15 cellular contexts compared by ENCODE assay signal in genomic region chr4:122815248-122815647, GRCh38.
DNase-seq lines count a peak whose midpoint lies in the region; ATAC-seq, FAIRE-seq and TF ChIP-seq lines count a peak whose summit lies in the region.
"Had no signal": no experiment of that assay in that cellular context is flagged by ENCODE, and none has a peak within 500 bp of the region (broad histone marks: within the 10 kb centered on the region; RNA-seq: fewer than 3 reads in every experiment).

No MANE protein-coding gene starts in this region.

- H3K27ac Mint-ChIP-seq in nephron progenitor cell, result no peak overlapping the region
- H3K27ac Mint-ChIP-seq: CD4-positive, alpha-beta T cell had no signal

- H3K4me1 Mint-ChIP-seq in nephron progenitor cell, result no peaks in the 10 kb centered on the region

- no peak overlapping the region for H3K4me3 ChIP-seq in GM12865 (ENCODE audit: low read depth, low read length)
- H3K4me3 ChIP-seq: A549, GM23248, HAP-1 had no signal

- FAIRE-seq in GM19239 (lab: Jason Lieb, UNC), result peak; percentile 66
- FAIRE-seq: A549, D721Med had no signal

- peaks cover 6% of the 10 kb centered on the region for H3K36me3 Mint-ChIP-seq in nephron progenitor cell (ENCODE audit: low read depth)

- TF ChIP-seq CTCF in GM12865 (IDR thresholded peaks at IDR 0.05; ENCODE audit: insufficient read depth, low read depth, low read length, missing control alignments) (no peak), nephron progenitor cell (IDR thresholded peaks at IDR 0.05) (no peak)

- ATAC-seq in HG02852 (IDR thresholded peaks at IDR 0.05; ENCODE audit: unreplicated experiment), result peak; percentile 39
- peak; percentile 52 for ATAC-seq in HG03432 (IDR thresholded peaks at IDR 0.05; ENCODE audit: unreplicated experiment)
- ATAC-seq: A549 had no signal

- no peaks in the 10 kb centered on the region for H3K27me3 Mint-ChIP-seq in nephron progenitor cell (ENCODE audit: low read depth, poor library complexity)

- H3K4me3 Mint-ChIP-seq in nephron progenitor cell, result no peak overlapping the region
- H3K4me3 Mint-ChIP-seq: CD4-positive, alpha-beta T cell had no signal

- peaks cover 17% of the 10 kb centered on the region for H3K9me3 Mint-ChIP-seq in nephron progenitor cell
- H3K9me3 Mint-ChIP-seq: CD4-positive, alpha-beta T cell had no signal

- DNase-seq in GM12865 (ENCODE audit: low read depth) (peak; percentile 18), GM19239 (ENCODE audit: insufficient read length, low spot score) (no peak), NCI-H69 (lab: John Stamatoyannopoulos, UW) (no peak), OCI-M1 (lab: John Stamatoyannopoulos, UW) (no peak), LoVo (ENCODE audit: low spot score) (no peak), nephron progenitor cell (no peak)
- DNase-seq: AML-193; Caco-2; CD4-positive, alpha-beta T cell; GM23248 had no signal
